ENCODE assay signal across 9 cellular contexts in genomic region chr22:36781656-36782627, GRCh38. TPM values are rescaled to one million over a fixed set of nuclear protein-coding genes. Genes with fewer than 3 reads are reported as not detected.
DNase-seq lines count a peak whose midpoint lies in the region; TF ChIP-seq lines count a peak whose summit lies in the region.
"Had no signal": no experiment of that assay in that cellular context is flagged by ENCODE, and none has a peak within 500 bp of the region (broad histone marks: within the 10 kb centered on the region; RNA-seq: fewer than 3 reads in every experiment).

No MANE protein-coding gene starts in this region.

- H3K4me1 ChIP-seq in BE2C: no peaks in the 10 kb centered on the region
- no peaks in the 10 kb centered on the region for H3K4me1 ChIP-seq in KMS-11 (ENCODE audit: low read depth, poor library complexity, severe bottlenecking)
- H3K4me1 ChIP-seq in cardiac muscle cell (ENCODE audit: low read depth): no peaks in the 10 kb centered on the region
- peaks cover 0 to 11% (median 4%) of the 10 kb centered on the region in 4 donors for H3K4me1 ChIP-seq in transverse colon

- no peak for TF ChIP-seq EP300 in transverse colon (IDR thresholded peaks at IDR 0.05; ENCODE audit: low read depth)

- no peaks in the 10 kb centered on the region for H3K27me3 Mint-ChIP-seq in activated naive CD8-positive, alpha-beta T cell

- H3K27me3 ChIP-seq in BE2C (peaks cover 16% of the 10 kb centered on the region), KMS-11 (ENCODE audit: insufficient read depth, low read depth) (peaks cover 70% of the 10 kb centered on the region), cardiac muscle cell (peaks cover 18% of the 10 kb centered on the region), transverse colon (peaks cover 2% of the 10 kb centered on the region)

- no peak overlapping the region for H3K9ac ChIP-seq in KMS-11

- H3K9me3 ChIP-seq in BE2C: no peaks in the 10 kb centered on the region
- no peaks in the 10 kb centered on the region for H3K9me3 ChIP-seq in cardiac muscle cell (ENCODE audit: low read depth)
- H3K9me3 ChIP-seq in transverse colon: no peaks in the 10 kb centered on the region

- peak overlapping the region; percentile 93 for H3K27ac Mint-ChIP-seq in activated naive CD8-positive, alpha-beta T cell

- H3K36me3 ChIP-seq in BE2C (no peaks in the 10 kb centered on the region), KMS-11 (ENCODE audit: insufficient read depth) (no peaks in the 10 kb centered on the region), cardiac muscle cell (no peaks in the 10 kb centered on the region), transverse colon (no peaks in the 10 kb centered on the region)

- peak; percentile 77 for DNase-seq in BE2C
- peak; percentile 81 for DNase-seq in GM19240 (ENCODE audit: insufficient read length, low spot score)
- peak; percentile 29 to 77 for DNase-seq in SW 1271 (lab: John Stamatoyannopoulos, UW)
- peak; percentile 77 to 87 for DNase-seq in cardiac muscle cell (ENCODE audit: low read depth in 1 of 2, low spot score in 1 of 2)
- peak; percentile 62 to 97 (median 82) for DNase-seq in posterior cingulate gyrus
- DNase-seq in transverse colon: peak; percentile 88

- no peak overlapping the region for H3K27ac ChIP-seq in KMS-11
- H3K27ac ChIP-seq in cardiac muscle cell: no peak overlapping the region
- H3K27ac ChIP-seq in transverse colon: peak overlapping the region in 3 of 4 donors; percentile 33 to 64 (median 59)
- H3K27ac ChIP-seq: SK-N-MC had no signal

- H4K20me1 ChIP-seq in KMS-11 (ENCODE audit: insufficient read depth): no peaks in the 10 kb centered on the region

- H3K79me2 ChIP-seq in KMS-11 (ENCODE audit: insufficient read depth, low read depth): no peaks in the 10 kb centered on the region

- 19% methylated on average over 33 of the region's 33 CpGs; no CpG with 5 or more reads in 1 of the 2 donors for WGBS in transverse colon (ENCODE audit: low coverage in 1 of 2), 2 donors

- peak; percentile 90 for TF ChIP-seq CTCF in BE2C (IDR thresholded peaks at IDR 0.05; ENCODE audit: low read depth, low read length)
- TF ChIP-seq CTCF in KMS-11 (conservative IDR thresholded peaks at IDR 0.05; ENCODE audit: low read depth, low read length): peak; percentile 81
- peak; percentile 88 for TF ChIP-seq CTCF in cardiac muscle cell (IDR thresholded peaks at IDR 0.05; ENCODE audit: low read depth, low read length)
- TF ChIP-seq CTCF in transverse colon (IDR thresholded peaks at IDR 0.05): peak; percentile 91 to 94 (median 93)

- H3K4me3 Mint-ChIP-seq in activated naive CD8-positive, alpha-beta T cell: peak overlapping the region; percentile 59

- intact Hi-C loops in posterior cingulate gyrus (cut with DNase I) (loop anchor here (1.0 to 5.0 kb wide), 2 partner anchors 75 to 196 kb away; no protein-coding TSS in a partner anchor), transverse colon (cut with DNase I; ENCODE audit: low total_unique reads) (loop anchor here (5.0 kb wide), 1 partner anchor 195 kb away; no protein-coding TSS in a partner anchor)

- peaks cover 22% of the 10 kb centered on the region for H3K4me1 Mint-ChIP-seq in activated naive CD8-positive, alpha-beta T cell (ENCODE audit: low read depth)

- no peaks in the 10 kb centered on the region for H3K36me3 Mint-ChIP-seq in activated naive CD8-positive, alpha-beta T cell

- no peak for TF ChIP-seq POLR2A in transverse colon (IDR thresholded peaks at IDR 0.05)

- in situ Hi-C loops in transverse colon (cut with MboI; ENCODE audit: low pct_ligation_motif_present in 1 of 4, low pct_unique_long_range_greater_than_20kb in 1 of 4, low sequenced_read_pairs in 3 of 4): loop anchor here (10.0 to 25.0 kb wide), 2 partner anchors 193 to 430 kb away; partner anchors contain the start of gene SSTR3 (in 1 of the 4)

- H3K9me3 Mint-ChIP-seq in activated naive CD8-positive, alpha-beta T cell (ENCODE audit: low read depth): no peaks in the 10 kb centered on the region

- H2AFZ ChIP-seq in KMS-11 (ENCODE audit: low read depth): peak overlapping the region; percentile 13; the same call in 1 of the 2 replicates

- no peak overlapping the region for H3K4me3 ChIP-seq in BE2C (ENCODE audit: low read depth, low read length)
- H3K4me3 ChIP-seq in KMS-11 (IDR thresholded peaks at IDR 0.05; ENCODE audit: insufficient read depth, low read depth, low read length): no peak overlapping the region
- no peak overlapping the region for H3K4me3 ChIP-seq in cardiac muscle cell
- no peak overlapping the region for H3K4me3 ChIP-seq in transverse colon
- H3K4me3 ChIP-seq: SK-N-MC had no signal

- no peak overlapping the region for H3K4me2 ChIP-seq in KMS-11

RNA-seq across cellular contexts. Expression of gene IFT27, which starts 6.0 kb away (rescaled TPM):
- polyA plus RNA-seq in BE2C (2012; ENCODE audit: insufficient read depth, insufficient read length, low read depth): 21.9 TPM
- total RNA-seq in cardiac muscle cell: 56.7 and 59.9 TPM in 2 replicates
- 60.7 and 86.5 TPM in 2 replicates for polyA plus RNA-seq in cardiac muscle cell
- 10 to 100 TPM in 2 of 4 donors, 1 to 10 TPM in 2; 5.8 to 22.7 (median 12.9) TPM for total RNA-seq in transverse colon

RNA-seq across cellular contexts. Expression of gene PVALB, which starts 34.9 kb away (rescaled TPM):
- polyA plus RNA-seq in BE2C (2012; ENCODE audit: insufficient read depth, insufficient read length, low read depth): not detected
- total RNA-seq in cardiac muscle cell (not detected in 2 replicates), transverse colon (1 to 10 TPM in 1 of 4 donors, not detected in 3; 2.7 TPM)
- polyA plus RNA-seq in cardiac muscle cell: not detected in 2 replicates

Comparison
In these comparisons a context has a peak if more than half of its experiments do, and no peak if none do; other contexts are left out.
1. H3K27ac ChIP-seq: peak in transverse colon (3 of 4); none in KMS-11 (single experiment) and cardiac muscle cell (single experiment).
2. Peak in every context shown above with its lines, with median percentiles within 50 percentile points of each other: DNase-seq and CTCF ChIP-seq.